Comparison of ENCODE assay signal across 19 cellular contexts in the genomic region with DNA sequence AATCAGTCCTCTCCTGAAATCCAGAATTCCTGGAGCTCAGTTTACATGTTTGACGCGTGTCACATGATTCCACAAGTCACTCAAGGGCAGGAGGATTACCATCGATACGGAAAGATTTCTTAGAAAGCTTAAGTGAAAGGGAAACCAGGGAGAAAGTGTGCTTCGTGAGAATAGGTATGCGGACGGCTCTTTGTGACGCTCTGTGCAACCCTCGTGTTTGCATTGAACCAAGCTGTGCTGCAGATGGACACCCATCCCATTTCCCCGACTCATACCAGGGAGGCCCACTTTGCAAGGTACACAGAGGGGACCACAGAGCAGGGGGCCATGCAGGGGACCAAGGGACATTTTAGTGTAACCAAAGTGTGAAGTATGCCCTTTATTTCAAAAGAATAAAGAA. TPM values are rescaled to one million over a fixed set of nuclear protein-coding genes. Genes with fewer than 3 reads are reported as not detected.
DNase-seq lines count a peak whose midpoint lies in the region; ATAC-seq and TF ChIP-seq lines count a peak whose summit lies in the region.
"Had no signal": no experiment of that assay in that cellular context is flagged by ENCODE, and none has a peak within 500 bp of the region (broad histone marks: within the 10 kb centered on the region; RNA-seq: fewer than 3 reads in every experiment).

No MANE protein-coding gene starts in this region.

- peaks cover 96% of the 10 kb centered on the region for H3K4me1 Mint-ChIP-seq in CD8-positive, alpha-beta T cell (ENCODE audit: low read depth)
- H3K4me1 Mint-ChIP-seq in activated T-helper 17 cell treated with anti-CD3 and anti-CD28 coated beads, Interleukin-2, amount 50 U/mL, for 72 hours: peaks cover 80% of the 10 kb centered on the region
- H3K4me1 Mint-ChIP-seq in naive thymus-derived CD4-positive, alpha-beta T cell: peaks cover 0 to 100% (median 94%) of the 10 kb centered on the region in 7 donors

- peak overlapping the region; percentile 67 for H3K27ac ChIP-seq in CD8-positive, alpha-beta T cell (ENCODE audit: low read depth, low read length)
- peak overlapping the region; percentile 93 for H3K27ac ChIP-seq in naive thymus-derived CD4-positive, alpha-beta T cell (ENCODE audit: low read depth, low read length)
- H3K27ac ChIP-seq: gastrocnemius medialis, right lobe of liver, thyroid gland had no signal

- H3K9me3 ChIP-seq in CD8-positive, alpha-beta T cell (ENCODE audit: low read length): no peaks in the 10 kb centered on the region
- H3K9me3 ChIP-seq in naive thymus-derived CD4-positive, alpha-beta T cell (ENCODE audit: control insufficient read depth in 2 of 3, low read length in 3 of 3): no peaks in the 10 kb centered on the region
- H3K9me3 ChIP-seq: gastrocnemius medialis, right lobe of liver, thyroid gland had no signal

- intact Hi-C loops in CD8-positive, alpha-beta T cell (cut with DNase I, micrococcal nuclease): no loop called here
- intact Hi-C loops in naive thymus-derived CD4-positive, alpha-beta T cell (cut with micrococcal nuclease): loop anchor here (1.0 to 2.0 kb wide), 5 partner anchors 9 to 50 kb away; no protein-coding TSS in a partner anchor

- no peaks in the 10 kb centered on the region for H3K9me3 Mint-ChIP-seq in CD8-positive, alpha-beta T cell
- H3K9me3 Mint-ChIP-seq in activated T-helper 17 cell treated with anti-CD3 and anti-CD28 coated beads, Interleukin-2, amount 50 U/mL, for 72 hours: no peaks in the 10 kb centered on the region
- H3K9me3 Mint-ChIP-seq in naive thymus-derived CD4-positive, alpha-beta T cell: peaks cover 0 to 4% (median 0%) of the 10 kb centered on the region in 11 donors
- H3K9me3 Mint-ChIP-seq: brain had no signal

- DNase-seq in CD1c-positive myeloid dendritic cell (ENCODE audit: extremely low spot score) (peak; percentile 19), germinal center (ENCODE audit: low spot score) (no peak), HPDE6-E6E7 (ENCODE audit: extremely low spot score) (no peak)
- peak in 1 of 7 experiments; percentile 14 for DNase-seq in CD8-positive, alpha-beta T cell
- peak in 4 of 9 donors; percentile 56 to 68 (median 62) for DNase-seq in naive thymus-derived CD4-positive, alpha-beta T cell
- DNase-seq: activated gamma-delta T cell treated with Interleukin-2 at 50 U/mL for 16 hours; dermis blood vessel endothelial cell; erythroblast; gastrocnemius medialis; IMR-90; NCI-H526; right lobe of liver; stimulated activated CD4-positive, alpha-beta T cell treated with anti-CD3 and anti-CD28 coated beads, Interleukin-1b, Interleukin-23, amount 100 ng/mL, for 48 hours; thyroid gland had no signal

- peaks cover 79% of the 10 kb centered on the region for H3K36me3 Mint-ChIP-seq in CD8-positive, alpha-beta T cell
- peaks cover 64% of the 10 kb centered on the region for H3K36me3 Mint-ChIP-seq in activated T-helper 17 cell treated with anti-CD3 and anti-CD28 coated beads, Interleukin-2, amount 50 U/mL, for 72 hours (ENCODE audit: low read depth)
- peaks cover 22 to 70% (median 58%) of the 10 kb centered on the region in 5 donors for H3K36me3 Mint-ChIP-seq in naive thymus-derived CD4-positive, alpha-beta T cell
- H3K36me3 Mint-ChIP-seq: brain had no signal

- peaks cover 99% of the 10 kb centered on the region for H3K4me1 ChIP-seq in CD8-positive, alpha-beta T cell (ENCODE audit: insufficient read depth, low read length)
- H3K4me1 ChIP-seq in naive thymus-derived CD4-positive, alpha-beta T cell (ENCODE audit: control insufficient read depth in 2 of 2, insufficient read depth in 2 of 2, low read length in 2 of 2): peaks cover 93 to 95% of the 10 kb centered on the region in 2 donors
- H3K4me1 ChIP-seq: gastrocnemius medialis, right lobe of liver, thyroid gland had no signal

- peak overlapping the region; percentile 96 for H3K27ac Mint-ChIP-seq in CD8-positive, alpha-beta T cell
- H3K27ac Mint-ChIP-seq in activated T-helper 17 cell treated with anti-CD3 and anti-CD28 coated beads, Interleukin-2, amount 50 U/mL, for 72 hours: peak overlapping the region; percentile 94
- peak overlapping the region in 6 of 9 donors; percentile 91 to 100 (median 100) for H3K27ac Mint-ChIP-seq in naive thymus-derived CD4-positive, alpha-beta T cell

- H3K4me3 ChIP-seq in CD8-positive, alpha-beta T cell (ENCODE audit: low read depth, low read length): no peak overlapping the region
- H3K4me3 ChIP-seq in naive thymus-derived CD4-positive, alpha-beta T cell (ENCODE audit: low read length): peak overlapping the region; percentile 37
- H3K4me3 ChIP-seq: gastrocnemius medialis, right lobe of liver, thyroid gland had no signal

- peaks cover 31% of the 10 kb centered on the region for H3K36me3 ChIP-seq in CD8-positive, alpha-beta T cell (ENCODE audit: insufficient read depth, low read length)
- H3K36me3 ChIP-seq in naive thymus-derived CD4-positive, alpha-beta T cell (ENCODE audit: control insufficient read depth in 2 of 3, insufficient read depth in 3 of 3, low read length in 3 of 3): peaks cover 0 to 20% (median 12%) of the 10 kb centered on the region in 3 experiments
- H3K36me3 ChIP-seq: gastrocnemius medialis, right lobe of liver, thyroid gland had no signal

- no peaks in the 10 kb centered on the region for H3K27me3 ChIP-seq in CD8-positive, alpha-beta T cell (ENCODE audit: insufficient read depth, low read length)
- no peaks in the 10 kb centered on the region for H3K27me3 ChIP-seq in naive thymus-derived CD4-positive, alpha-beta T cell (ENCODE audit: control insufficient read depth in 2 of 2, insufficient read depth in 2 of 2, low read length in 2 of 2)
- H3K27me3 ChIP-seq: right lobe of liver, thyroid gland had no signal

- peak overlapping the region; percentile 81 for H3K4me3 Mint-ChIP-seq in CD8-positive, alpha-beta T cell
- no peak overlapping the region for H3K4me3 Mint-ChIP-seq in activated T-helper 17 cell treated with anti-CD3 and anti-CD28 coated beads, Interleukin-2, amount 50 U/mL, for 72 hours
- H3K4me3 Mint-ChIP-seq in naive thymus-derived CD4-positive, alpha-beta T cell: peak overlapping the region; percentile 72 to 95 (median 82)
- H3K4me3 Mint-ChIP-seq: brain had no signal

- no peak for TF ChIP-seq CTCF in CD8-positive, alpha-beta T cell (IDR thresholded peaks at IDR 0.05)

- H3K27me3 Mint-ChIP-seq in CD8-positive, alpha-beta T cell (ENCODE audit: low read depth): no peaks in the 10 kb centered on the region
- no peaks in the 10 kb centered on the region for H3K27me3 Mint-ChIP-seq in activated T-helper 17 cell treated with anti-CD3 and anti-CD28 coated beads, Interleukin-2, amount 50 U/mL, for 72 hours
- H3K27me3 Mint-ChIP-seq in naive thymus-derived CD4-positive, alpha-beta T cell: no peaks in the 10 kb centered on the region

- POLR2A ChIA-PET in CD8-positive, alpha-beta T cell (lab: Charles Lee): interaction anchor here (1.0 to 45.4 kb wide), 10 partner anchors 8 to 142 kb away, joined by 4 to 1039 read pairs (median 7); a partner anchor contains a TSS
- POLR2A ChIA-PET in naive thymus-derived CD4-positive, alpha-beta T cell (lab: Charles Lee): interaction anchor here (1.1 to 43.0 kb wide), 7 partner anchors 4 to 144 kb away, joined by 3 to 2368 read pairs (median 32); a partner anchor contains a TSS

- CTCF ChIA-PET in CD8-positive, alpha-beta T cell (lab: Charles Lee): interaction anchor here (1.1 to 8.9 kb wide), 9 partner anchors 9 to 142 kb away, joined by 3 to 146 read pairs (median 8); no protein-coding TSS in a partner anchor
- CTCF ChIA-PET in naive thymus-derived CD4-positive, alpha-beta T cell (lab: Charles Lee): interaction anchor here (0.7 to 4.9 kb wide), 12 partner anchors 9 to 180 kb away, joined by 3 to 22 read pairs (median 4); a partner anchor contains a TSS

- no peak for ATAC-seq in CD8-positive, alpha-beta T cell
- no peak for ATAC-seq in activated T-helper 17 cell treated with anti-CD3 and anti-CD28 coated beads, Interleukin-2, amount 50 U/mL, for 72 hours (replicated peaks)
- ATAC-seq in naive thymus-derived CD4-positive, alpha-beta T cell: peak; percentile 26
- ATAC-seq in HG02610 (IDR thresholded peaks at IDR 0.05; ENCODE audit: unreplicated experiment): no peak
- ATAC-seq: gastrocnemius medialis, left lobe of liver, right lobe of liver had no signal

RNA-seq across cellular contexts. Expression of a gene that starts 43.2 kb away (rescaled TPM):
- total RNA-seq in CD8-positive, alpha-beta T cell: 100 to 1,000 TPM; 248 TPM
- total RNA-seq in activated T-helper 17 cell treated with anti-CD3 and anti-CD28 coated beads, Interleukin-2, amount 50 U/mL, for 72 hours: 100 to 1,000 TPM; 253 to 343 TPM
- total RNA-seq in naive thymus-derived CD4-positive, alpha-beta T cell: 100 to 1,000 TPM; 388 to 548 (median 463) TPM
- polyA plus RNA-seq in naive thymus-derived CD4-positive, alpha-beta T cell: 100 to 1,000 TPM; 258 to 318 TPM
- total RNA-seq: IMR-90, osteocyte had no signal
- polyA plus RNA-seq: IMR-90 had no signal

Comparison
In these comparisons a context has a peak if more than half of its experiments do, and no peak if none do; other contexts are left out.
1. intact Hi-C loops: an anchor here in naive thymus-derived CD4-positive, alpha-beta T cell (1.0 to 2.0 kb wide); none called in CD8-positive, alpha-beta T cell.